In genomic region chr11:1309498-1310314, GRCh38 we compare ENCODE assay signal across 8 cellular contexts. TPM values are rescaled to one million over a fixed set of nuclear protein-coding genes. Genes with fewer than 3 reads are reported as not detected.
A peak's percentile ranks its signal among the peaks of the same experiment; 100 is the strongest.
DNase-seq lines count a peak whose midpoint lies in the region; ATAC-seq, FAIRE-seq and TF ChIP-seq lines count a peak whose summit lies in the region.

TSS of gene TOLLIP (minus strand) at chr11:1309632. CDS start at chr11:1309498, 134 bp downstream.

- WGBS in hepatocyte (ENCODE audit: low lambda C conversion rate, missing lambda C conversion rate), result 13% methylated on average over 65 of the region's 97 CpGs
- 1 to 2% methylated on average over 72 to 97 of the region's 97 CpGs for WGBS in aorta, 2 donors

- FAIRE-seq in GM18507 (lab: Jason Lieb, UNC) (peak; percentile 95), astrocyte (lab: Jason Lieb, UNC) (no peak)

- peak; percentile 89 for ATAC-seq in HG02970 (IDR thresholded peaks at IDR 0.05; ENCODE audit: low FRiP score, unreplicated experiment)
- peak; percentile 97 for ATAC-seq in aorta (ENCODE audit: low FRiP score)

- H3K9me3 ChIP-seq in astrocyte (ENCODE audit: insufficient read depth, low read depth, low read length), result peaks cover 6% of the 10 kb centered on the region
- H3K9me3 ChIP-seq in hepatocyte (ENCODE audit: low read depth), result no peaks in the 10 kb centered on the region
- H3K9me3 ChIP-seq in aorta (ENCODE audit: control insufficient read depth, low read length), result no peaks in the 10 kb centered on the region

- peaks cover 47% of the 10 kb centered on the region for H3K79me2 ChIP-seq in astrocyte (ENCODE audit: insufficient read depth, low read length)
- H3K79me2 ChIP-seq in hepatocyte, result peaks cover 46% of the 10 kb centered on the region

- TF ChIP-seq CTCF in astrocyte (IDR thresholded peaks at IDR 0.05; ENCODE audit: insufficient read depth, low read depth, low read length), result no peak
- peak; percentile 30 for TF ChIP-seq CTCF in hepatocyte (IDR thresholded peaks at IDR 0.05; ENCODE audit: poor library complexity)

- H3K9me2 ChIP-seq in hepatocyte (replicated peaks; ENCODE audit: insufficient read depth), result no peaks in the 10 kb centered on the region

- H3K4me1 ChIP-seq in astrocyte (ENCODE audit: insufficient read depth, low read length), result peaks cover 15% of the 10 kb centered on the region
- H3K4me1 ChIP-seq in hepatocyte (ENCODE audit: insufficient read depth), result peaks cover 38% of the 10 kb centered on the region
- H3K4me1 ChIP-seq in aorta (ENCODE audit: control insufficient read depth in 1 of 2, insufficient read depth in 2 of 2, low read length in 2 of 2), result no peaks in the 10 kb centered on the region

- peaks cover 19% of the 10 kb centered on the region for H3K9me3 Mint-ChIP-seq in astrocyte (ENCODE audit: unreplicated experiment)

- peak; percentile 100 for DNase-seq in GM18507 (ENCODE audit: extremely low spot score, insufficient read length, low read depth)
- DNase-seq in NCI-H1930 (lab: John Stamatoyannopoulos, UW), result peak; percentile 96 to 98
- peak; percentile 94 for DNase-seq in T-helper 22 cell (ENCODE audit: low read depth)
- peak; percentile 63 for DNase-seq in astrocyte (ENCODE audit: low read depth)
- DNase-seq in hepatocyte (ENCODE audit: low spot score), result peak; percentile 98
- peak; percentile 68 for DNase-seq in renal cortical epithelial cell (ENCODE audit: low read depth)
- DNase-seq in aorta, result peak; percentile 97 to 99

- H3K9ac ChIP-seq in astrocyte (ENCODE audit: low read length), result peak within 1 kb of the TSS; percentile 90

- H4K20me1 ChIP-seq in astrocyte (ENCODE audit: insufficient read depth, low read length) (peaks cover 42% of the 10 kb centered on the region), hepatocyte (ENCODE audit: insufficient read depth, poor library complexity, severe bottlenecking) (peaks cover 37% of the 10 kb centered on the region)

- intact Hi-C loops in aorta (cut with DNase I), result loop anchor here in 1 of 2 donors (5.0 kb wide), 1 partner anchor 47 kb away; no protein-coding TSS in a partner anchor

- H3K4me2 ChIP-seq in astrocyte (ENCODE audit: low read length) (peak within 1 kb of the TSS; percentile 98), hepatocyte (peak within 1 kb of the TSS; percentile 93)

- peak within 1 kb of the TSS; percentile 83 for H3K4me3 Mint-ChIP-seq in astrocyte (ENCODE audit: unreplicated experiment)

- H3K4me3 ChIP-seq in astrocyte (ENCODE audit: insufficient read depth, low read depth, low read length) (peak within 1 kb of the TSS; percentile 66), hepatocyte (peak within 1 kb of the TSS; percentile 60), aorta (ENCODE audit: low read length in 2 of 2) (peak within 1 kb of the TSS; percentile 75 to 93)

- no peaks in the 10 kb centered on the region for H3K27me3 Mint-ChIP-seq in astrocyte (ENCODE audit: low read depth, unreplicated experiment)

- peak within 1 kb of the TSS; percentile 87 for H3K27ac ChIP-seq in astrocyte (ENCODE audit: low read depth, low read length)
- peak within 1 kb of the TSS; percentile 80 for H3K27ac ChIP-seq in hepatocyte
- H3K27ac ChIP-seq in aorta (ENCODE audit: low read depth in 1 of 2, low read length in 2 of 2), result peak within 1 kb of the TSS; percentile 4 to 71

- H3K36me3 ChIP-seq in astrocyte (ENCODE audit: insufficient read depth, low read length) (no peaks in the 10 kb centered on the region), hepatocyte (replicated peaks; ENCODE audit: insufficient read depth, low read depth) (no peaks in the 10 kb centered on the region), aorta (ENCODE audit: control insufficient read depth in 1 of 2, insufficient read depth in 2 of 2, low read length in 1 of 2) (no peaks in the 10 kb centered on the region)

- H3K36me3 Mint-ChIP-seq in astrocyte (ENCODE audit: low read depth, unreplicated experiment), result no peaks in the 10 kb centered on the region

- H3K4me1 Mint-ChIP-seq in astrocyte (ENCODE audit: low read depth, unreplicated experiment), result peaks cover 6% of the 10 kb centered on the region

- H2AFZ ChIP-seq in astrocyte (ENCODE audit: low read depth, low read length) (peak within 1 kb of the TSS; percentile 100), hepatocyte (peak within 1 kb of the TSS; percentile 96)

- H3K27ac Mint-ChIP-seq in astrocyte (ENCODE audit: unreplicated experiment), result peak within 1 kb of the TSS; percentile 69

- peaks cover 3% of the 10 kb centered on the region for H3K27me3 ChIP-seq in astrocyte (ENCODE audit: insufficient read depth, low read length)
- H3K27me3 ChIP-seq in hepatocyte, result no peaks in the 10 kb centered on the region
- no peaks in the 10 kb centered on the region for H3K27me3 ChIP-seq in aorta (ENCODE audit: control insufficient read depth in 1 of 2, insufficient read depth in 2 of 2, low read length in 1 of 2)

RNA-seq across cellular contexts. Expression of gene TOLLIP, which starts in this region (rescaled TPM):
- total RNA-seq in astrocyte (44.8 and 46.4 TPM in 2 replicates), hepatocyte (33.3 and 40.9 TPM in 2 replicates), renal cortical epithelial cell (12.7 and 40.7 TPM in 2 replicates), aorta (10 to 100 TPM; 49.1 to 52.1 TPM)
- polyA plus RNA-seq in hepatocyte (80.9 and 84.0 TPM in 2 replicates), aorta (10 to 100 TPM; 20.0 to 20.7 TPM)

Comparison
In these comparisons a context has a peak if more than half of its experiments do, and no peak if none do; other contexts are left out.
1. Peak in every context shown above with its lines: DNase-seq, ATAC-seq, H3K4me3 ChIP-seq and H3K27ac ChIP-seq.